In the genomic region with DNA sequence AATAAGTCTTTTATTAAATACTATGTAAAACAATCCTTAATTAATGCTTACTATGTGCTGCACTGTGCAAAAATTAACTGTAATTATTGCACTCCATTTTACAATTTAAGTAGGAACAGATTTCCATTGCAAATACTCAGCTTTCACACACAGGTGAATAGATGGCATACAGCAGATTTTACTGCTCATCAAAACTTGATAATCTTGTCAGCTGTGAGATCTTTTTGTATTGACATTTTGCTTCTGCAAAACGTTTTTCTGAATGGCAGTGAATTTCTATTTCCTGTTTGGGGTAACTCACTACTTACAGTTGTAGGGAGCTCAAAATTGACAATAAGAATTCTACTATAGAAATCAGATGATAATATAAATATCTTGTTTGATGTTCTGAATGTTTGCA, we compare ENCODE assay signal across 3 cellular contexts.
"Had no signal": no experiment of that assay in that cellular context is flagged by ENCODE, and none has a peak within 500 bp of the region (broad histone marks: within the 10 kb centered on the region; RNA-seq: fewer than 3 reads in every experiment).

No MANE protein-coding gene starts in this region.

- ATAC-seq: GM12878 had no signal

- H3K4me3 ChIP-seq: GM12878 had no signal

- DNase-seq: GDM1, GF-D8 had no signal
